ENCODE assay signal across 14 cellular contexts in genomic region chr13:91351123-91351522, GRCh38. TPM values are rescaled to one million over a fixed set of nuclear protein-coding genes. Genes with fewer than 3 reads are reported as not detected.
DNase-seq lines count a peak whose midpoint lies in the region; ATAC-seq, FAIRE-seq and TF ChIP-seq lines count a peak whose summit lies in the region.
"Had no signal": no experiment of that assay in that cellular context is flagged by ENCODE, and none has a peak within 500 bp of the region (broad histone marks: within the 10 kb centered on the region; RNA-seq: fewer than 3 reads in every experiment).

No MANE protein-coding gene starts in this region.

- H3K36me3 Mint-ChIP-seq in chondrocyte (ENCODE audit: low read depth): peaks cover 19% of the 10 kb centered on the region

- H3K4me3 ChIP-seq in HepG2 (replicated peaks in 1 of 3; ENCODE audit: insufficient read depth in 1 of 3, low read depth in 2 of 3, low read length in 3 of 3) (peak overlapping the region; percentile 77 to 88 (median 78); a peak in 3 of 6 replicates), right lobe of liver (no peak overlapping the region), PC-3 (ENCODE audit: low read length) (peak overlapping the region; percentile 90), epithelial cell of esophagus (ENCODE audit: low read length) (peak overlapping the region; percentile 73)

- TF ChIP-seq RAD21 in HepG2 (CRISPR knock-in tag; IDR thresholded peaks at IDR 0.05): no peak

- POLR2A ChIA-PET in HepG2 (lab: Yijun Ruan, JAX) (no interaction called here), PC-3 (lab: Charles Lee; ENCODE audit: unreplicated experiment) (no interaction called here)

- no peak for FAIRE-seq in HepG2 (lab: Jason Lieb, UNC)

- H4K20me1 ChIP-seq in HepG2 (ENCODE audit: insufficient read depth, low read length) (peaks cover 66% of the 10 kb centered on the region), PC-3 (ENCODE audit: low read length) (peaks cover 67% of the 10 kb centered on the region)

- H3F3A ChIP-seq in PC-3 (ENCODE audit: low read length, unreplicated experiment): peaks cover 8% of the 10 kb centered on the region

- H3K36me3 ChIP-seq in HepG2 (replicated peaks in 1 of 2; ENCODE audit: control insufficient read depth in 1 of 2, insufficient read depth in 2 of 2, low read length in 2 of 2) (peaks cover 9 to 66% of the 10 kb centered on the region in 2 experiments; a peak in 4 of 5 replicates), right lobe of liver (peaks cover 0 to 12% (median 3%) of the 10 kb centered on the region in 4 donors), PC-3 (ENCODE audit: low read depth, low read length) (peaks cover 69% of the 10 kb centered on the region)

- no peak for DNase-seq in HepG2 (ENCODE audit: low spot score)
- no peak for DNase-seq in right lobe of liver
- DNase-seq in PC-3: no peak
- DNase-seq in epithelial cell of esophagus (ENCODE audit: low read depth): no peak
- DNase-seq in stimulated activated naive CD8-positive, alpha-beta T cell treated with anti-CD3 and anti-CD28 coated beads, Interleukin-15, amount 100 ng/mL, for 72 hours: no peak
- no peak for DNase-seq in chondrocyte (ENCODE audit: low spot score)
- no peak for DNase-seq in stimulated activated CD4-positive, alpha-beta T cell treated with anti-CD3 and anti-CD28 coated beads, Interleukin-1b, Interleukin-23, amount 100 ng/mL, for 48 hours
- DNase-seq in OCI-M1 (lab: John Stamatoyannopoulos, UW): no peak
- DNase-seq: activated CD4-positive, alpha-beta T cell treated with anti-CD3 and anti-CD28 coated beads for 48 hours; NCI-H510A; occipital lobe; stimulated activated CD4-positive, alpha-beta T cell treated with anti-CD3 and anti-CD28 coated beads, Interleukin-4, amount 100 ng/mL, for 4 hours had no signal

- H3K4me2 ChIP-seq in HepG2 (ENCODE audit: low read depth, low read length) (peak overlapping the region; percentile 79), PC-3 (ENCODE audit: low read length) (peak overlapping the region; percentile 96)

- H3K4me1 Mint-ChIP-seq in stimulated activated naive CD8-positive, alpha-beta T cell treated with anti-CD3 and anti-CD28 coated beads, Interleukin-15, amount 100 ng/mL, for 72 hours: peaks cover 43% of the 10 kb centered on the region
- peaks cover 64% of the 10 kb centered on the region for H3K4me1 Mint-ChIP-seq in chondrocyte (ENCODE audit: low read depth)

- 81% methylated on average over 5 of the region's 5 CpGs for whole genome bisulfite sequencing in HepG2 (ENCODE audit: low lambda C conversion rate)
- WGBS in right lobe of liver (ENCODE audit: insufficient coverage, low coverage, low lambda C conversion rate, missing lambda C conversion rate): 64% methylated on average over 5 of the region's 5 CpGs

- peak overlapping the region; percentile 95 to 96 for H3K4me3 Mint-ChIP-seq in stimulated activated naive CD8-positive, alpha-beta T cell treated with anti-CD3 and anti-CD28 coated beads, Interleukin-15, amount 100 ng/mL, for 72 hours
- H3K4me3 Mint-ChIP-seq in chondrocyte (ENCODE audit: unreplicated experiment): no peak overlapping the region

- H3K9ac ChIP-seq in HepG2 (ENCODE audit: insufficient read depth, low read depth, low read length): peak overlapping the region; percentile 72; the same call in 1 of the 2 replicates
- no peak overlapping the region for H3K9ac ChIP-seq in PC-3 (ENCODE audit: low read length)

- no peaks in the 10 kb centered on the region for H3K9me2 ChIP-seq in PC-3 (replicated peaks; ENCODE audit: low read length)

- CTCF ChIA-PET in HepG2 (lab: Yijun Ruan, JAX; ENCODE audit: low intra/inter-chr PET ratio, low total read pairs) (no interaction called here), PC-3 (lab: Charles Lee) (no interaction called here)

- H3K27ac ChIP-seq in HepG2 (ENCODE audit: extremely low read length, insufficient read depth, low read length) (no peak overlapping the region), right lobe of liver (no peak overlapping the region), PC-3 (ENCODE audit: low read length) (no peak overlapping the region)
- H3K27ac ChIP-seq: C4-2B had no signal

- TF ChIP-seq CTCF in HepG2 (CRISPR knock-in tag; IDR thresholded peaks at IDR 0.05): no peak
- TF ChIP-seq CTCF in right lobe of liver (IDR thresholded peaks at IDR 0.05): no peak
- TF ChIP-seq CTCF in PC-3 (conservative IDR thresholded peaks at IDR 0.05; ENCODE audit: low read depth, low read length): no peak
- no peak for TF ChIP-seq CTCF in epithelial cell of esophagus (IDR thresholded peaks at IDR 0.05; ENCODE audit: insufficient read depth, low read depth, low read length, missing control alignments)
- TF ChIP-seq CTCF in chondrocyte (IDR thresholded peaks at IDR 0.05): no peak

- H3K79me2 ChIP-seq in HepG2 (ENCODE audit: insufficient read depth, low read length) (peaks cover 46% of the 10 kb centered on the region), PC-3 (ENCODE audit: low read length) (peaks cover 48% of the 10 kb centered on the region)

- peak overlapping the region in 1 of 2 donors; percentile 87 for H3K27ac Mint-ChIP-seq in stimulated activated naive CD8-positive, alpha-beta T cell treated with anti-CD3 and anti-CD28 coated beads, Interleukin-15, amount 100 ng/mL, for 72 hours
- no peak overlapping the region for H3K27ac Mint-ChIP-seq in chondrocyte (ENCODE audit: unreplicated experiment)

- BruUV-seq in HepG2 (replicated peaks; lab: Mats Ljungman, UMichigan): no TSS peak
- no TSS peak for BruUV-seq in PC-3 (replicated peaks; lab: Mats Ljungman, UMichigan)

- intact Hi-C loops in HepG2 (cut with micrococcal nuclease; ENCODE audit: unreplicated experiment): no loop called here
- intact Hi-C loops in right lobe of liver (cut with DNase I): no loop called here
- intact Hi-C loops in PC-3 (cut with micrococcal nuclease): no loop called here

- H2AFZ ChIP-seq in HepG2 (ENCODE audit: low read length) (no peak overlapping the region), PC-3 (ENCODE audit: low read length) (no peak overlapping the region)

- TF ChIP-seq POLR2A in HepG2 (IDR thresholded peaks at IDR 0.05; ENCODE audit: insufficient read depth in 1 of 2, low read depth in 2 of 2, low read length in 2 of 2) (no peak; a peak in 1 of 4 replicates), right lobe of liver (IDR thresholded peaks at IDR 0.05) (no peak)

- H3K27me3 Mint-ChIP-seq in stimulated activated naive CD8-positive, alpha-beta T cell treated with anti-CD3 and anti-CD28 coated beads, Interleukin-15, amount 100 ng/mL, for 72 hours: no peaks in the 10 kb centered on the region
- H3K27me3 Mint-ChIP-seq in chondrocyte (ENCODE audit: low read depth): no peaks in the 10 kb centered on the region

- no peak for TF ChIP-seq EP300 in HepG2 (IDR thresholded peaks at IDR 0.05; ENCODE audit: low read depth in 2 of 2, low read length in 2 of 2)
- TF ChIP-seq EP300 in HepG2 (CRISPR knock-in tag; IDR thresholded peaks at IDR 0.05; ENCODE audit: borderline replicate concordance): no peak

- in situ Hi-C loops in HepG2 (cut with HindIII; ENCODE audit: extremely low pct_ligation_motif_present, low pct_unique_long_range_greater_than_20kb): no loop called here

- no peak for ATAC-seq in HepG2
- no peak for ATAC-seq in right lobe of liver
- no peak for ATAC-seq in PC-3
- ATAC-seq in stimulated activated naive CD8-positive, alpha-beta T cell treated with anti-CD3 and anti-CD28 coated beads, Interleukin-15, amount 100 ng/mL, for 72 hours: no peak

- H3K27me3 ChIP-seq in HepG2 (ENCODE audit: control insufficient read depth in 1 of 2, insufficient read depth in 2 of 2, low read length in 2 of 2): peaks cover 0 to 11% of the 10 kb centered on the region in 2 experiments; a peak in 3 of 5 replicates
- H3K27me3 ChIP-seq in right lobe of liver: no peaks in the 10 kb centered on the region
- peaks cover 7% of the 10 kb centered on the region for H3K27me3 ChIP-seq in PC-3 (ENCODE audit: low read length)

- no peaks in the 10 kb centered on the region for H3K9me3 Mint-ChIP-seq in stimulated activated naive CD8-positive, alpha-beta T cell treated with anti-CD3 and anti-CD28 coated beads, Interleukin-15, amount 100 ng/mL, for 72 hours
- no peaks in the 10 kb centered on the region for H3K9me3 Mint-ChIP-seq in chondrocyte (ENCODE audit: low read depth)

- no peaks in the 10 kb centered on the region for H3K9me3 ChIP-seq in HepG2 (ENCODE audit: low read length)
- H3K9me3 ChIP-seq in right lobe of liver: no peaks in the 10 kb centered on the region
- H3K9me3 ChIP-seq in PC-3 (ENCODE audit: low read length): no peaks in the 10 kb centered on the region

- H3K4me1 ChIP-seq in HepG2 (ENCODE audit: insufficient read depth, low read length): peaks cover 72% of the 10 kb centered on the region
- peaks cover 0 to 47% (median 9%) of the 10 kb centered on the region in 4 donors for H3K4me1 ChIP-seq in right lobe of liver
- H3K4me1 ChIP-seq in PC-3 (ENCODE audit: insufficient read depth, low read length): peaks cover 20% of the 10 kb centered on the region

RNA-seq across cellular contexts. Expression of gene MIR17HG, which starts 3.6 kb away (rescaled TPM):
- total RNA-seq in HepG2 (2016; rRNA removed; fragmentation: Illumina TruSeq; extraction: Trizol) (0.73 and 12.3 TPM in 2 replicates), right lobe of liver (1 to 10 TPM; 1.8 to 3.8 (median 2.4) TPM), PC-3 (2014; rRNA removed) (5.5 and 5.6 TPM in 2 replicates), chondrocyte (0.74 to 2.4 TPM (median 0.82 TPM) in 3 replicates)
- total RNA-seq in HepG2 (2016; cell fraction: cytosol; rRNA removed; fragmentation: Illumina TruSeq; extraction: Trizol; ENCODE audit: low read depth): 1.0 and 1.1 TPM in 2 replicates
- total RNA-seq in HepG2 (2016; cell fraction: insoluble cytoplasmic fraction; rRNA removed; fragmentation: Illumina TruSeq; extraction: Trizol): 0.51 and 10.4 TPM in 2 replicates
- total RNA-seq in HepG2 (2016; cell fraction: membrane; rRNA removed; fragmentation: Illumina TruSeq; extraction: Trizol): 1.2 TPM in 2 replicates
- total RNA-seq in HepG2 (2016; cell fraction: nucleus; rRNA removed; fragmentation: Illumina TruSeq; extraction: Trizol): 55.1 and 55.2 TPM in 2 replicates
- 2.0 and 2.5 TPM in 2 replicates for polyA plus RNA-seq in HepG2 (2011; rRNA removed)
- polyA plus RNA-seq in HepG2 (2011; cell fraction: cytosol; rRNA removed): 0.23 and 0.53 TPM in 2 replicates
- 3.3 and 5.4 TPM in 2 replicates for polyA plus RNA-seq in HepG2 (2011; cell fraction: nucleus; rRNA removed)
- 2.2 and 3.0 TPM in 2 replicates for polyA plus RNA-seq in HepG2 (2012)
- 0.89 and 1.3 TPM in 2 replicates for polyA plus RNA-seq in HepG2 (2016; cell fraction: cytosol; fragmentation: Illumina TruSeq; extraction: Trizol; ENCODE audit: low read depth)
- 0.40 and 0.74 TPM in 2 replicates for polyA plus RNA-seq in HepG2 (2016; cell fraction: insoluble cytoplasmic fraction; fragmentation: Illumina TruSeq; extraction: Trizol; ENCODE audit: low read depth)
- polyA plus RNA-seq in HepG2 (2016; cell fraction: membrane; fragmentation: Illumina TruSeq; extraction: Trizol; ENCODE audit: low read depth): 1.1 and 1.3 TPM in 2 replicates
- 8.4 and 8.8 TPM in 2 replicates for polyA plus RNA-seq in HepG2 (2016; cell fraction: nucleus; fragmentation: Illumina TruSeq; extraction: Trizol; ENCODE audit: insufficient read depth, low read depth)
- polyA minus RNA-seq in HepG2 (2011; rRNA and poly(A)+ RNA removed; ENCODE audit: low replicate concordance): 8.9 and 26.4 TPM in 2 replicates
- polyA minus RNA-seq in HepG2 (2011; cell fraction: cytosol; rRNA and poly(A)+ RNA removed): 0.59 and 1.4 TPM in 2 replicates
- polyA minus RNA-seq in HepG2 (2011; cell fraction: nucleus; rRNA and poly(A)+ RNA removed): 159 and 193 TPM in 2 replicates

RNA-seq across cellular contexts. Expression of gene GPC5, which starts 47.3 kb away (rescaled TPM):
- 0.02 TPM in 1 of 2 replicates, not detected in the other for total RNA-seq in HepG2 (2016; rRNA removed; fragmentation: Illumina TruSeq; extraction: Trizol)
- 0.18 and 0.51 TPM in 2 replicates for total RNA-seq in HepG2 (2016; cell fraction: cytosol; rRNA removed; fragmentation: Illumina TruSeq; extraction: Trizol; ENCODE audit: low read depth)
- not detected in 2 replicates for total RNA-seq in HepG2 (2016; cell fraction: insoluble cytoplasmic fraction; rRNA removed; fragmentation: Illumina TruSeq; extraction: Trizol)
- total RNA-seq in HepG2 (2016; cell fraction: membrane; rRNA removed; fragmentation: Illumina TruSeq; extraction: Trizol): not detected in 2 replicates
- 0.12 TPM in 1 of 2 replicates, not detected in the other for total RNA-seq in HepG2 (2016; cell fraction: nucleus; rRNA removed; fragmentation: Illumina TruSeq; extraction: Trizol)
- polyA plus RNA-seq in HepG2 (2011; rRNA removed): 0.07 and 0.21 TPM in 2 replicates
- 0.19 and 0.22 TPM in 2 replicates for polyA plus RNA-seq in HepG2 (2011; cell fraction: cytosol; rRNA removed)
- not detected in 2 replicates for polyA plus RNA-seq in HepG2 (2011; cell fraction: nucleus; rRNA removed)
- polyA plus RNA-seq in HepG2 (2012): 0.23 TPM in 1 of 2 replicates, not detected in the other
- polyA plus RNA-seq in HepG2 (2016; cell fraction: cytosol; fragmentation: Illumina TruSeq; extraction: Trizol; ENCODE audit: low read depth): not detected in 2 replicates
- not detected in 2 replicates for polyA plus RNA-seq in HepG2 (2016; cell fraction: insoluble cytoplasmic fraction; fragmentation: Illumina TruSeq; extraction: Trizol; ENCODE audit: low read depth)
- polyA plus RNA-seq in HepG2 (2016; cell fraction: membrane; fragmentation: Illumina TruSeq; extraction: Trizol; ENCODE audit: low read depth): not detected in 2 replicates
- not detected in 2 replicates for polyA plus RNA-seq in HepG2 (2016; cell fraction: nucleus; fragmentation: Illumina TruSeq; extraction: Trizol; ENCODE audit: insufficient read depth, low read depth)
- polyA minus RNA-seq in HepG2 (2011; rRNA and poly(A)+ RNA removed; ENCODE audit: low replicate concordance): 0.42 and 370 TPM in 2 replicates
- polyA minus RNA-seq in HepG2 (2011; cell fraction: cytosol; rRNA and poly(A)+ RNA removed): not detected in 2 replicates
- polyA minus RNA-seq in HepG2 (2011; cell fraction: nucleus; rRNA and poly(A)+ RNA removed): 0.25 and 0.39 TPM in 2 replicates
- total RNA-seq in right lobe of liver: under 1 TPM; 0.12 to 0.99 (median 0.66) TPM
- not detected in 2 replicates for total RNA-seq in PC-3 (2014; rRNA removed)
- 0.90 to 6.7 TPM (median 0.99 TPM) in 3 replicates for total RNA-seq in chondrocyte
- polyA plus RNA-seq: esophagus had no signal

Comparison
In these comparisons a context has a peak if more than half of its experiments do, and no peak if none do; other contexts are left out.
1. H3K4me3 ChIP-seq: peak in HepG2 (3 of 3), PC-3 (single experiment) and epithelial cell of esophagus (single experiment); none in right lobe of liver (0 of 3).